In the genomic region with DNA sequence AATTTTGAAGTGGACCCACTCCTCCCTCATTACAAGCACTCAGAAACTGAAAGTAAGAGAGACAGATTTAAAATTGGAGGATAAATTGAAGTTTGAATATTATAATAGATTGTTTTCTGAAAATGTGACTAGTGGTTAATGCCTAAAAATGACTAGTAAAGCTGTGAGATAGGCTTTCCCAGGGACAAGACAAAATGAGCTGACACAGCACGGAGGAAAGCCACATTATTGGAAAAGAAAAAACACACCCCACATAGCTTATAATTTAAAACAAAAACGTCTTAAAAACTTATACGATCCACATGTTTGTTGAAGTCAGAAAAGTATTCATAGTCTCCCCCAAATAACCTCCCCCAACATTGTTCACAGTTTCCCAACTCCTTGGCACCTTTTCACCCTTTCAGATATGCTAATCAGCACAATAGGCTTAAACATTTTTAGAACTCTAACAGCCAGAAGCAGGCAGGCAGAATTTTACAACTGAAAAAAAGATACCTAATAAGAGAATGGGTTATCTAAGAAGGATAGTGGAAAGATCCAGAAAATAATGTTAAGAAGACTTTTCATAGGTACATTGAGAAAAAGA, we compare ENCODE assay signal across 24 cellular contexts. TPM values are rescaled to one million over a fixed set of nuclear protein-coding genes. Genes with fewer than 3 reads are reported as not detected.
DNase-seq lines count a peak whose midpoint lies in the region; ATAC-seq, FAIRE-seq and TF ChIP-seq lines count a peak whose summit lies in the region.
"Had no signal": no experiment of that assay in that cellular context is flagged by ENCODE, and none has a peak within 500 bp of the region (broad histone marks: within the 10 kb centered on the region; RNA-seq: fewer than 3 reads in every experiment).

No MANE protein-coding gene starts in this region.

- FAIRE-seq in A549 (lab: Jason Lieb, UNC) (no peak), small intestine (lab: Jason Lieb, UNC) (no peak)
- FAIRE-seq: A204.1, endothelial cell of umbilical vein, GM18507 had no signal

- no peaks in the 10 kb centered on the region for H3K79me1 ChIP-seq in mesendoderm (ENCODE audit: low read length)

- H3K9me3 ChIP-seq in A549 (no peaks in the 10 kb centered on the region), adipocyte (ENCODE audit: control insufficient read depth, low read length) (peaks cover 3% of the 10 kb centered on the region), small intestine (ENCODE audit: control insufficient read depth, low read depth) (no peaks in the 10 kb centered on the region)
- H3K9me3 ChIP-seq: BLaER1, right lobe of liver had no signal

- H3K27me3 ChIP-seq in adipocyte (replicated peaks; ENCODE audit: control insufficient read depth, insufficient read depth, low read length), result no peaks in the 10 kb centered on the region
- H3K27me3 ChIP-seq in mesendoderm (ENCODE audit: insufficient read depth, low read length, poor library complexity), result no peaks in the 10 kb centered on the region
- no peaks in the 10 kb centered on the region for H3K27me3 ChIP-seq in small intestine (ENCODE audit: control insufficient read depth in 2 of 2, insufficient read depth in 2 of 2, low read length in 2 of 2)
- H3K27me3 ChIP-seq: BLaER1, right lobe of liver had no signal

- H3K4ac ChIP-seq in mesendoderm (ENCODE audit: low read depth, low read length), result no peak overlapping the region

- no peak overlapping the region for H2AK5ac ChIP-seq in mesendoderm (ENCODE audit: low read length)

- H3K4me3 ChIP-seq in A549 (no peak overlapping the region), adipocyte (ENCODE audit: low read length) (peak overlapping the region; percentile 79), fibroblast of the aortic adventitia (ENCODE audit: low read depth, low read length) (no peak overlapping the region), mesendoderm (ENCODE audit: low read length) (no peak overlapping the region), small intestine (ENCODE audit: low read depth in 1 of 2, low read length in 2 of 2) (no peak overlapping the region)
- H3K4me3 ChIP-seq: BLaER1, GM23248 had no signal

- CTCF ChIA-PET in A549 (lab: Yijun Ruan, JAX), result interaction anchor here (0.6 to 2.2 kb wide), 2 partner anchors 11 to 36 kb away, joined by 3 to 6 read pairs; no protein-coding TSS in a partner anchor

- intact Hi-C loops in posterior vena cava (cut with DNase I), result no loop called here

- TF ChIP-seq EP300 in A549 (IDR thresholded peaks at IDR 0.05), result no peak

- peak overlapping the region; percentile 53 for H3K18ac ChIP-seq in mesendoderm (ENCODE audit: low read length)

- no peak overlapping the region for H2BK120ac ChIP-seq in mesendoderm (ENCODE audit: low read depth, low read length)

- no peak overlapping the region for H2BK15ac ChIP-seq in mesendoderm (replicated peaks; ENCODE audit: low read depth)

- POLR2A ChIA-PET in A549 (lab: Yijun Ruan, JAX), result no interaction called here

- H2BK5ac ChIP-seq in mesendoderm (ENCODE audit: low read length), result no peak overlapping the region

- peak overlapping the region; percentile 89 for H3K9ac ChIP-seq in adipocyte (ENCODE audit: low read length)
- H3K9ac ChIP-seq in mesendoderm (ENCODE audit: low read length), result no peak overlapping the region
- H3K9ac ChIP-seq: BLaER1, GM23248 had no signal

- H3K4me1 ChIP-seq in A549, result no peaks in the 10 kb centered on the region
- peaks cover 27% of the 10 kb centered on the region for H3K4me1 ChIP-seq in adipocyte (ENCODE audit: control insufficient read depth, insufficient read depth, low read length)
- H3K4me1 ChIP-seq in mesendoderm (ENCODE audit: control insufficient read depth, low read depth, low read length), result peaks cover 6% of the 10 kb centered on the region
- no peaks in the 10 kb centered on the region for H3K4me1 ChIP-seq in small intestine (ENCODE audit: control insufficient read depth in 2 of 2, insufficient read depth in 1 of 2, low read depth in 1 of 2, low read length in 1 of 2)
- H3K4me1 ChIP-seq: BLaER1, right lobe of liver had no signal

- H4K8ac ChIP-seq in mesendoderm (ENCODE audit: low read depth, low read length), result no peak overlapping the region

- H3K4me2 ChIP-seq in A549 (no peak overlapping the region), mesendoderm (ENCODE audit: low read length) (no peak overlapping the region)
- H3K4me2 ChIP-seq: BLaER1 had no signal

- no peak for TF ChIP-seq POLR2A in A549 (IDR thresholded peaks at IDR 0.05; ENCODE audit: low read length)

- no peak overlapping the region for H4K5ac ChIP-seq in mesendoderm (ENCODE audit: low read length)

- DNase-seq in A549 (ENCODE audit: low read depth in 1 of 2, low spot score in 1 of 2) (no peak), adipocyte (ENCODE audit: low read depth) (no peak), fibroblast of the aortic adventitia (ENCODE audit: low read depth) (peak; percentile 56), mesendoderm (no peak), small intestine (no peak), posterior vena cava (ENCODE audit: low spot score) (no peak)
- no peak for DNase-seq in activated CD4-positive, alpha-beta T cell treated with anti-CD3 and anti-CD28 coated beads for 4 hours
- DNase-seq: activated CD4-positive, alpha-beta T cell treated with anti-CD3 and anti-CD28 coated beads, Interleukin-2, amount 50 U/mL, for 48 hours; activated naive CD4-positive, alpha-beta T cell treated with Interleukin-2 at 50 U/mL for 16 hours; Calu3; cortex of kidney; NCI-H524; occipital lobe; right lobe of liver; stimulated activated naive B cell treated with anti-CD40 and anti-IgM and Interleukin-4, amounts not matched to agents 10 μg/mL and 1 μg/mL and 100 μg/mL, for 72 hours; T-cell; trophoblast cell had no signal

- WGBS in A549 (ENCODE audit: missing lambda C conversion rate), result 29% methylated on average over 3 of the region's 3 CpGs
- WGBS in mesendoderm (ENCODE audit: extremely low coverage, insufficient coverage, low lambda C conversion rate), result no CpG with 5 or more reads among the region's 3 CpGs
- WGBS in small intestine, 3 donors, result 11 to 47% (median 14%) methylated on average over 3 of the region's 3 CpGs

- no peak for ATAC-seq in A549
- no peak for ATAC-seq in HG02571 (IDR thresholded peaks at IDR 0.05; ENCODE audit: unreplicated experiment)
- ATAC-seq: stimulated activated naive B cell treated with anti-CD40 and anti-IgM and Interleukin-4, amounts not matched to agents 10 μg/mL and 1 μg/mL and 100 μg/mL, for 72 hours; T-cell had no signal

- H3K27ac ChIP-seq in A549 (no peak overlapping the region), mesendoderm (ENCODE audit: low read depth, low read length) (no peak overlapping the region), small intestine (ENCODE audit: low read depth in 1 of 2, low read length in 1 of 2) (no peak overlapping the region)
- H3K27ac ChIP-seq: BLaER1, GM23248 had no signal

- TF ChIP-seq RAD21 in A549 (conservative IDR thresholded peaks at IDR 0.05 in 1 of 2, IDR thresholded peaks at IDR 0.05 in 1 of 2), result no peak

- no peaks in the 10 kb centered on the region for H3K79me2 ChIP-seq in mesendoderm (ENCODE audit: control insufficient read depth, insufficient read depth, low read length)

- no peak overlapping the region for H3K23ac ChIP-seq in mesendoderm (ENCODE audit: low read length)

- H3K36me3 ChIP-seq in adipocyte (ENCODE audit: control insufficient read depth, insufficient read depth, low read length, severe bottlenecking) (no peaks in the 10 kb centered on the region), mesendoderm (ENCODE audit: control insufficient read depth, insufficient read depth, low read length) (no peaks in the 10 kb centered on the region), small intestine (ENCODE audit: control insufficient read depth in 2 of 2, insufficient read depth in 2 of 2, low read length in 2 of 2) (no peaks in the 10 kb centered on the region)
- H3K36me3 ChIP-seq: BLaER1 had no signal

- no peak overlapping the region for H3K56ac ChIP-seq in mesendoderm (ENCODE audit: low read length)

- TF ChIP-seq CTCF in A549 (IDR thresholded peaks at IDR 0.05), result no peak
- no peak for TF ChIP-seq CTCF in fibroblast of the aortic adventitia (IDR thresholded peaks at IDR 0.05; ENCODE audit: insufficient read depth, low read length)

TF ChIP-seq in A549, 52 proteins besides CTCF, POLR2A, EP300 and RAD21:
- TF ChIP-seq GATA3 (IDR thresholded peaks at IDR 0.05; ENCODE audit: borderline replicate concordance) (no peak), BHLHE40 (IDR thresholded peaks at IDR 0.05; ENCODE audit: low read depth, low read length) (no peak), TFCP2L1 (CRISPR knock-in tag; IDR thresholded peaks at IDR 0.05) (no peak), MAFK (IDR thresholded peaks at IDR 0.05; ENCODE audit: partially characterized antibody) (peak; percentile 29), SMC3 (IDR thresholded peaks at IDR 0.05) (no peak), FOSB (CRISPR knock-in tag; IDR thresholded peaks at IDR 0.05) (no peak), MYC (IDR thresholded peaks at IDR 0.05; ENCODE audit: borderline replicate concordance, low read length) (no peak)

RNA-seq across cellular contexts. Expression of gene C7, which starts 6.1 kb away (rescaled TPM):
- polyA plus RNA-seq in A549 (2011; rRNA removed) (0.07 TPM in 1 of 2 replicates, not detected in the other), A549 (2017; fragmentation: RNase III; extraction: RNeasy Plus Mini Kit Qiagen cat#74134 plus additional on column Dnase treatment) (not detected in 3 replicates), small intestine (100 to 1,000 TPM in 1 of 3 donors, 1 to 10 TPM in 2; 1.1 to 111 (median 6.2) TPM)
- not detected in 2 replicates for polyA plus RNA-seq in A549 (2012; cell fraction: cytosol; rRNA removed)
- not detected in 2 replicates for polyA plus RNA-seq in A549 (2012; cell fraction: nucleus; rRNA removed)
- polyA minus RNA-seq in A549 (2011; rRNA and poly(A)+ RNA removed), result not detected in 2 replicates
- total RNA-seq in fibroblast of the aortic adventitia (ENCODE audit: low replicate concordance) (2.4 and 762 TPM in 2 replicates), posterior vena cava (100 to 1,000 TPM; 563 to 985 TPM)
- not detected for polyA plus RNA-seq in mesendoderm (2013, experiment 1 of 2)
- not detected for polyA plus RNA-seq in mesendoderm (2013, experiment 2 of 2)
- total RNA-seq: Calu3, GM23248, HT1080 had no signal
- polyA plus RNA-seq: GM23248 had no signal
